ENCODE assay signal across 8 cellular contexts in the genomic region with DNA sequence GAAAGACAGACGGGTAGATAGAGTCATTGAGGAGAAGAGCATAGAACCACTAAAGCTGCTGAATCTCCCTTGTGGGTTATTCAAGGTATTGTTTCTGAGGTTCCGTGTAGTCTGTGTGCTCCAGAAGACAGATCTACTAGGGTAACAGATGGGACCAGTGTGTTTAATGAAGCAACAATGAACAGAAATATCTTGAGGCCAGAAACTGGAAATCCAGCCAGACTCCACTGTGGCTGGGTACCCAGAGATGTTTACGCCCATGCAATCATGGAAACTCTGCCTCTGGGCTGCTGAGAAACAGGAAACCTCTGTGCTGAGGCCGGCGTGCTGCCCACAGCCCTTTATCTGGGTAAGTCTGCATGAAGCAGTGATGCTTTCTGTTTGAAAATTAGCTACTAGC. TPM values are rescaled to one million over a fixed set of nuclear protein-coding genes. Genes with fewer than 3 reads are reported as not detected.
DNase-seq lines count a peak whose midpoint lies in the region; ATAC-seq, FAIRE-seq and TF ChIP-seq lines count a peak whose summit lies in the region.

No MANE protein-coding gene starts in this region.

- H3K27me3 Mint-ChIP-seq in neural progenitor cell (ENCODE audit: insufficient read depth, low read depth): peaks cover 7% of the 10 kb centered on the region

- H3K9me3 ChIP-seq in neural progenitor cell (ENCODE audit: low read depth): no peaks in the 10 kb centered on the region

- peak; percentile 50 for DNase-seq in CD1c-positive myeloid dendritic cell (ENCODE audit: extremely low spot score)
- peak in 4 of 5 experiments; percentile 5 to 84 (median 16) for DNase-seq in T-helper 2 cell
- peak in 40 of 58 donors; percentile 4 to 67 (median 28) for DNase-seq in anterior cingulate cortex (lab: John Stamatoyannopoulos, UW)
- peak; percentile 49 for DNase-seq in occipital lobe (lab: John Stamatoyannopoulos, UW)
- DNase-seq in neural progenitor cell (ENCODE audit: low spot score): no peak
- DNase-seq in iPS-NIHi7 (ENCODE audit: extremely low spot score): no peak
- DNase-seq in D721Med (ENCODE audit: insufficient read length, low spot score): no peak

- H3F3A ChIP-seq in neural progenitor cell (ENCODE audit: low read depth): no peaks in the 10 kb centered on the region

- no peaks in the 10 kb centered on the region for H3K36me3 ChIP-seq in neural progenitor cell

- no peak overlapping the region for H3K4me3 Mint-ChIP-seq in neural progenitor cell

- H3K9me3 Mint-ChIP-seq in neural progenitor cell: no peaks in the 10 kb centered on the region

- H3K4me1 ChIP-seq in neural progenitor cell: no peaks in the 10 kb centered on the region

- H3K4me3 ChIP-seq in neural progenitor cell: no peak overlapping the region

- no peak for TF ChIP-seq CTCF in neural progenitor cell (IDR thresholded peaks at IDR 0.05)
- TF ChIP-seq CTCF in D721Med (IDR thresholded peaks at IDR 0.05; ENCODE audit: insufficient read depth, missing control alignments): no peak

- H3K27ac Mint-ChIP-seq in neural progenitor cell: no peak overlapping the region

- no peak overlapping the region for H3K27ac ChIP-seq in neural progenitor cell

- H3K27me3 ChIP-seq in neural progenitor cell: no peaks in the 10 kb centered on the region

- H4K20me1 ChIP-seq in neural progenitor cell (ENCODE audit: low read depth): no peaks in the 10 kb centered on the region

- no peaks in the 10 kb centered on the region for H3K36me3 Mint-ChIP-seq in neural progenitor cell

- no peak overlapping the region for H3K9ac ChIP-seq in neural progenitor cell

- no peaks in the 10 kb centered on the region for H3K4me1 Mint-ChIP-seq in neural progenitor cell

- H2AFZ ChIP-seq in neural progenitor cell (replicated peaks): no peak overlapping the region

- FAIRE-seq in D721Med (lab: Jason Lieb, UNC): no peak

- ATAC-seq in GM21723 (IDR thresholded peaks at IDR 0.05; ENCODE audit: unreplicated experiment): no peak

- no peak overlapping the region for H3K4me2 ChIP-seq in neural progenitor cell

- no peaks in the 10 kb centered on the region for H3K79me2 ChIP-seq in neural progenitor cell (ENCODE audit: low read depth)

RNA-seq across cellular contexts. Expression of a gene that starts 8.3 kb away (rescaled TPM):
- not detected for total RNA-seq in occipital lobe
- total RNA-seq in neural progenitor cell (ENCODE audit: low replicate concordance): not detected in 2 replicates

RNA-seq across cellular contexts. Expression of a gene that starts 14.0 kb away (rescaled TPM):
- 35.6 TPM for total RNA-seq in occipital lobe
- total RNA-seq in neural progenitor cell (ENCODE audit: low replicate concordance): 52.2 and 60.7 TPM in 2 replicates

RNA-seq across cellular contexts. Expression of a gene that starts 55.4 kb away (rescaled TPM):
- total RNA-seq in occipital lobe (26.5 TPM), neural progenitor cell (ENCODE audit: low replicate concordance) (6.4 and 15.1 TPM in 2 replicates)

Comparison
In these comparisons a context has a peak if more than half of its experiments do, and no peak if none do; other contexts are left out.
1. DNase-seq: peak in CD1c-positive myeloid dendritic cell (single experiment), T-helper 2 cell (4 of 5), anterior cingulate cortex (40 of 58) and occipital lobe (single experiment); none in neural progenitor cell (single experiment), iPS-NIHi7 (single experiment) and D721Med (single experiment).